ENCODE assay signal across 21 cellular contexts in genomic region chr6:75044846-75045245, GRCh38.
"Had no signal": no experiment of that assay in that cellular context is flagged by ENCODE, and none has a peak within 500 bp of the region (broad histone marks: within the 10 kb centered on the region; RNA-seq: fewer than 3 reads in every experiment).

No MANE protein-coding gene starts in this region.

- H3K4me3 ChIP-seq: colonic mucosa, gastroesophageal sphincter, hepatocyte, prostate gland, right lobe of liver, spleen, suprapubic skin, thyroid gland, uterus had no signal

- H3K27ac ChIP-seq: colonic mucosa, gastroesophageal sphincter, hepatocyte, parathyroid adenoma, prostate gland, right lobe of liver, spleen, suprapubic skin, thyroid gland, uterus had no signal

- H3K4me1 ChIP-seq: colonic mucosa, gastroesophageal sphincter, parathyroid adenoma, prostate gland, right lobe of liver, spleen, suprapubic skin, thyroid gland, uterus had no signal

- FAIRE-seq: endothelial cell of umbilical vein had no signal

- H3K9ac ChIP-seq: parathyroid adenoma had no signal

- H3K27me3 ChIP-seq: colonic mucosa, gastroesophageal sphincter, hepatocyte, right lobe of liver, spleen, suprapubic skin, thyroid gland, uterus had no signal

- DNase-seq: colonic mucosa; dermis blood vessel endothelial cell; erythroblast; mesendoderm; naive B cell; occipital lobe; retina; right lobe of liver; spleen; stimulated activated CD4-positive, alpha-beta T cell treated with anti-CD3 and anti-CD28 coated beads, Interleukin-2, amount 100 ng/mL, for 24 hours; stimulated activated CD8-positive, alpha-beta memory T cell treated with anti-CD3 and anti-CD28 coated beads, Interleukin-4, amount 100 ng/mL, for 48 hours; stimulated activated naive CD8-positive, alpha-beta T cell treated with anti-CD3 and anti-CD28 coated beads, Interleukin-15, Interleukin-2, amounts not matched to agents 100 U/mL and 50 U/mL, for 24 hours; thyroid gland; uterus had no signal

- ATAC-seq: gastroesophageal sphincter; right lobe of liver; stimulated activated effector memory CD8-positive, alpha-beta T cell treated with anti-CD3 and anti-CD28 coated beads, Interleukin-12 subunit alpha, Interleukin-12 subunit beta, amount 100 ng/mL, for 72 hours; stimulated activated naive CD8-positive, alpha-beta T cell treated with anti-CD3 and anti-CD28 coated beads, Interleukin-15, Interleukin-2, amounts not matched to agents 100 U/mL and 50 U/mL, for 24 hours had no signal

- H3K4me2 ChIP-seq: hepatocyte had no signal

- H3K9me3 ChIP-seq: colonic mucosa, prostate gland, right lobe of liver, thyroid gland, uterus had no signal

- H3K36me3 ChIP-seq: colonic mucosa, gastroesophageal sphincter, prostate gland, right lobe of liver, spleen, suprapubic skin, thyroid gland, uterus had no signal

- H2AFZ ChIP-seq: hepatocyte, parathyroid adenoma had no signal
